Comparison of ENCODE assay signal across 11 cellular contexts in the genomic region with DNA sequence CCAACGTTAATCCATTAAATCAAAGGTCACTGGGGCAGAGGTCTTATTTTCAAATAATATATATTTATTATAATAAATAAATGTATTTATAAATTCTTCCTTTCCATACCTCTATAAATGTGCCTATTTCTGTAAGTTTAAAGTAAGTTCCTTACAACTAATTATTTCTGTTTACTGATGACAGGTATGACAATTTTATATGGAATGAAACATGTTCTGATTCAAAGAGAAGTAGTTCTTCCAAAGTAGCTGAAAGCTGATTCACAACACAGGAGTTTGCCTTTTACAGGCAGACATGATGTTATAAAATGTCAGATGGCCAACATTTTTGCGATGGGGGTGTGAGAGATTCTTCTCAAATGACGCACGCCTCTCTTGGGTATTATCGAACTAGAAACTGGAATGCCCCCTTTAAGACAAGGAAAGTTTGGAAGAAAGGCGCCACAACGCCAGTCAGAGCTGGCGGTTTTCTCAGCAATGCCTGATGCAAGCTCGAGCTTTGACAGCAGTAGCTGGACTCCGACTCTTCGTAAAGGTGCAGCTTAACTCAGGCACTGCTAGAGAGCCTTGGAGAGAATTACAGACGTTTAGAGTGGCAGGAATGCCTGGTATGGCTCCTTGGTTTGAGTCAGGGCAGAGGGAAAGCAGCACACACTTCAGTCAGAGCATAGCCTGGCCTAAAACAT.
DNase-seq lines count a peak whose midpoint lies in the region; ATAC-seq and TF ChIP-seq lines count a peak whose summit lies in the region.
"Had no signal": no experiment of that assay in that cellular context is flagged by ENCODE, and none has a peak within 500 bp of the region (broad histone marks: within the 10 kb centered on the region; RNA-seq: fewer than 3 reads in every experiment).

No MANE protein-coding gene starts in this region.

- no peak for TF ChIP-seq CTCF in gastroesophageal sphincter (IDR thresholded peaks at IDR 0.05)

- no peaks in the 10 kb centered on the region for H3K4me1 ChIP-seq in gastroesophageal sphincter

- DNase-seq in ELF-1 (ENCODE audit: low read depth, low spot score) (peak; percentile 36), T1000 (lab: John Stamatoyannopoulos, UW) (peak; percentile 71), retina (peak; percentile 34), ecto neural progenitor cell (ENCODE audit: low spot score) (no peak), NCI-H2081 (lab: John Stamatoyannopoulos, UW) (no peak), pons (ENCODE audit: low spot score) (no peak), KG1 (lab: John Stamatoyannopoulos, UW) (no peak)
- DNase-seq: cerebellar nuclear complex, ovary had no signal

- H3K4me3 ChIP-seq in gastroesophageal sphincter, result no peak overlapping the region
- H3K4me3 ChIP-seq: ovary, SK-N-MC had no signal

- peak overlapping the region in 3 of 4 donors; percentile 21 to 69 (median 62) for H3K27ac ChIP-seq in gastroesophageal sphincter
- H3K27ac ChIP-seq: ovary, SK-N-MC had no signal

- H3K9me3 ChIP-seq in gastroesophageal sphincter, result no peaks in the 10 kb centered on the region
- H3K9me3 ChIP-seq: ovary had no signal

- ATAC-seq in gastroesophageal sphincter, result no peak

- 33 to 75% methylated on average over 1 to 12 of the region's 12 CpGs for WGBS in gastroesophageal sphincter (ENCODE audit: low coverage in 1 of 2), 2 donors

- H3K27me3 ChIP-seq in gastroesophageal sphincter, result no peaks in the 10 kb centered on the region
- H3K27me3 ChIP-seq: ovary had no signal

- no peak for TF ChIP-seq POLR2A in gastroesophageal sphincter (IDR thresholded peaks at IDR 0.05)

- TF ChIP-seq EP300 in gastroesophageal sphincter (IDR thresholded peaks at IDR 0.05), result no peak

- no peaks in the 10 kb centered on the region for H3K36me3 ChIP-seq in gastroesophageal sphincter
- H3K36me3 ChIP-seq: ovary had no signal

Comparison
In these comparisons a context has a peak if more than half of its experiments do, and no peak if none do; other contexts are left out.
1. DNase-seq: peak in ELF-1 (single experiment), T1000 (single experiment) and retina (single experiment); none in ecto neural progenitor cell (single experiment), NCI-H2081 (0 of 2), pons (single experiment) and KG1 (single experiment).